ENCODE assay signal across 8 cellular contexts in the genomic region with DNA sequence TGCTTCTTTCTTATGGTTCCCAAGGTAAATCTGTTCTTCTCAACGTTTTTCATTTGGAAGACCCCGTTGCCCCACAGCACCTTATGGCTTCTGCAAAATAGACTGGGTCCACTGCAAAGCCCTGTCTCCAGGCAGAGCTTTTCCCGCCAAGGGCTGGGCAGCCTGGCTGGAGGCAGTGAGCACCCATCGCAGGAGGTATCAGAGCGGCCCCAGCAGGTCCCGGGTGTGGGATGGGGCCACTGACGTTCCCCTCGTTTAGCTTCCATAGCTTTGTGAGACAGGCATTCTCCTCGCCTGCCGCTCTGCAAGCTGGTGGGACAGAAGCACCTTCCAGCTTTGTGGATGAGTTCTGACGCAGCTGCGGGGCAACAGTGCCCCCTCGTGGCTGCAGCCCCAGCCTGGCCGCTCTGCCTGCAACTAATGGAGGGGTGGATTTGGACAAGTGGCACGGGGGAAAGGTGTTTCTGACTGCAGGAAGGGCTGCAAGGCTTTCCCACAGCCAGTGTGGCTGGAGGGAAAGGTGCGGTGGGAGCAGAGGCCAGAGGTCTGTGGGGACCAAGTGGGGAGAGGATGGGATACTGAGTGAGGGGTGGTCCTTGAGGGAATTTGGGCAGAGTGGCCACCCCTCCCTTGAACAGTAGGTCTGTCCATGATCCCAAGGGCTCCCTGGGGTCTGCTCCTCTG.
DNase-seq lines count a peak whose midpoint lies in the region; ATAC-seq, FAIRE-seq and TF ChIP-seq lines count a peak whose summit lies in the region.

No MANE protein-coding gene starts in this region.

- H3K4me1 ChIP-seq in A673 (ENCODE audit: insufficient read depth, low read length, poor library complexity, severe bottlenecking) = peaks cover 7% of the 10 kb centered on the region
- H3K4me1 ChIP-seq in upper lobe of left lung = peaks cover 14 to 23% (median 16%) of the 10 kb centered on the region in 4 donors

- H3K27me3 ChIP-seq in A673 (replicated peaks; ENCODE audit: insufficient read depth, low read depth, low read length, poor library complexity) (no peaks in the 10 kb centered on the region), upper lobe of left lung (peaks cover 0 to 5% (median 2%) of the 10 kb centered on the region in 4 donors)

- POLR2A ChIA-PET in A673 (lab: Charles Lee; ENCODE audit: low non-redundant PET) = interaction anchor here (0.7 kb wide), 1 partner anchor 148 kb away, joined by 3 read pairs; no protein-coding TSS in a partner anchor

- peaks cover 35% of the 10 kb centered on the region for H3K4me1 Mint-ChIP-seq in activated naive CD4-positive, alpha-beta T cell treated with anti-CD3 and anti-CD28 coated beads, Interleukin-2, amount 10 ng/mL, durations not matched to agents 7 days and 5 days
- peaks cover 2% of the 10 kb centered on the region for H3K4me1 Mint-ChIP-seq in glutamatergic neuron (ENCODE audit: low read depth, unreplicated experiment)

- H3K27me3 Mint-ChIP-seq in activated naive CD4-positive, alpha-beta T cell treated with anti-CD3 and anti-CD28 coated beads, Interleukin-2, amount 10 ng/mL, durations not matched to agents 7 days and 5 days = peaks cover 74% of the 10 kb centered on the region
- H3K27me3 Mint-ChIP-seq in glutamatergic neuron (ENCODE audit: unreplicated experiment) = peaks cover 7% of the 10 kb centered on the region

- DNase-seq in A673 (ENCODE audit: low spot score) (peak; percentile 82), GM12891 (ENCODE audit: insufficient read length, low spot score) (peak; percentile 87), KBM-7 (peak; percentile 86), SK-N-DZ (ENCODE audit: low spot score) (peak; percentile 75), glutamatergic neuron (peak; percentile 95), pons (ENCODE audit: low spot score) (peak; percentile 70), upper lobe of left lung (peak; percentile 66 to 97)
- DNase-seq in activated naive CD4-positive, alpha-beta T cell treated with anti-CD3 and anti-CD28 coated beads, Interleukin-2, amount 10 ng/mL, durations not matched to agents 7 days and 5 days = peak; percentile 81

- no peaks in the 10 kb centered on the region for H3K9me3 Mint-ChIP-seq in activated naive CD4-positive, alpha-beta T cell treated with anti-CD3 and anti-CD28 coated beads, Interleukin-2, amount 10 ng/mL, durations not matched to agents 7 days and 5 days
- H3K9me3 Mint-ChIP-seq in glutamatergic neuron (ENCODE audit: unreplicated experiment) = peaks cover 6% of the 10 kb centered on the region

- H3K4me3 Mint-ChIP-seq in activated naive CD4-positive, alpha-beta T cell treated with anti-CD3 and anti-CD28 coated beads, Interleukin-2, amount 10 ng/mL, durations not matched to agents 7 days and 5 days = no peak overlapping the region
- H3K4me3 Mint-ChIP-seq in glutamatergic neuron (ENCODE audit: unreplicated experiment) = no peak overlapping the region

- H3K4me3 ChIP-seq in A673 (ENCODE audit: low read depth, low read length, poor library complexity, severe bottlenecking) (no peak overlapping the region), upper lobe of left lung (no peak overlapping the region)

- TF ChIP-seq POLR2A in GM12891 (IDR thresholded peaks at IDR 0.05; ENCODE audit: low read depth, low read length) (no peak), upper lobe of left lung (IDR thresholded peaks at IDR 0.05) (no peak)

- H3K27ac Mint-ChIP-seq in activated naive CD4-positive, alpha-beta T cell treated with anti-CD3 and anti-CD28 coated beads, Interleukin-2, amount 10 ng/mL, durations not matched to agents 7 days and 5 days = peak overlapping the region; percentile 34
- no peak overlapping the region for H3K27ac Mint-ChIP-seq in glutamatergic neuron (ENCODE audit: unreplicated experiment)

- no peaks in the 10 kb centered on the region for H3K36me3 ChIP-seq in A673 (ENCODE audit: insufficient read depth, low read length, poor library complexity, severe bottlenecking)
- H3K36me3 ChIP-seq in upper lobe of left lung = no peaks in the 10 kb centered on the region

- FAIRE-seq in GM12891 (lab: Jason Lieb, UNC) = peak; percentile 91

- no peak overlapping the region for H3K27ac ChIP-seq in A673 (ENCODE audit: low read depth, low read length, poor library complexity, severe bottlenecking)
- no peak overlapping the region for H3K27ac ChIP-seq in upper lobe of left lung

- WGBS in upper lobe of left lung, 2 donors = 3 to 10% methylated on average over 7 to 13 of the region's 16 CpGs

- CTCF ChIA-PET in A673 (lab: Charles Lee) = interaction anchor here (0.5 to 5.6 kb wide), 6 partner anchors 9 to 238 kb away, joined by 3 to 99 read pairs (median 4); no protein-coding TSS in a partner anchor
- CTCF ChIA-PET in activated naive CD4-positive, alpha-beta T cell treated with anti-CD3 and anti-CD28 coated beads, Interleukin-2, amount 10 ng/mL, durations not matched to agents 7 days and 5 days (lab: Charles Lee) = interaction anchor here (0.7 to 13.5 kb wide), 25 partner anchors 8 to 556 kb away, joined by 3 to 352 read pairs (median 4); a partner anchor contains a TSS

- TF ChIP-seq EP300 in upper lobe of left lung (IDR thresholded peaks at IDR 0.05) = no peak

- ATAC-seq in upper lobe of left lung (ENCODE audit: low FRiP score in 2 of 2) = peak; percentile 78 to 84

- no peaks in the 10 kb centered on the region for H3K9me3 ChIP-seq in A673 (ENCODE audit: low read depth, low read length, poor library complexity, severe bottlenecking)
- H3K9me3 ChIP-seq in upper lobe of left lung = no peaks in the 10 kb centered on the region

- H3K36me3 Mint-ChIP-seq in activated naive CD4-positive, alpha-beta T cell treated with anti-CD3 and anti-CD28 coated beads, Interleukin-2, amount 10 ng/mL, durations not matched to agents 7 days and 5 days = no peaks in the 10 kb centered on the region
- H3K36me3 Mint-ChIP-seq in glutamatergic neuron (ENCODE audit: unreplicated experiment) = no peaks in the 10 kb centered on the region

- BruUV-seq in A673 (replicated peaks; lab: Mats Ljungman, UMichigan) = no TSS peak

- in situ Hi-C loops in KBM-7 (cut with MboI; ENCODE audit: low pct_unique_long_range_greater_than_20kb, low sequenced_read_pairs) = loop anchor here (5.0 kb wide), 1 partner anchor 151 kb away; no protein-coding TSS in a partner anchor

- intact Hi-C loops in A673 (cut with micrococcal nuclease; ENCODE audit: unreplicated experiment) = loop anchor here (1.0 to 2.0 kb wide), 2 partner anchors 152 to 555 kb away; no protein-coding TSS in a partner anchor

- TF ChIP-seq CTCF in A673 (conservative IDR thresholded peaks at IDR 0.05; ENCODE audit: low read depth, low read length) = peak; percentile 98
- TF ChIP-seq CTCF in glutamatergic neuron (IDR thresholded peaks at IDR 0.05; ENCODE audit: partially characterized antibody, unreplicated experiment) = peak; percentile 94
- TF ChIP-seq CTCF in upper lobe of left lung (IDR thresholded peaks at IDR 0.05) = peak; percentile 83 to 97 (median 92)

TF ChIP-seq in GM12891, 5 proteins besides CTCF, POLR2A, EP300 and RAD21:
- TF ChIP-seq POLR2AphosphoS5 (IDR thresholded peaks at IDR 0.05; ENCODE audit: low read depth, low read length) = no peak
- no peak for TF ChIP-seq POU2F2 (IDR thresholded peaks at IDR 0.05; ENCODE audit: low read depth, low read length)
- TF ChIP-seq PAX5 (IDR thresholded peaks at IDR 0.05; ENCODE audit: insufficient read depth, low read length, severe bottlenecking) = no peak
- TF ChIP-seq SPI1 (IDR thresholded peaks at IDR 0.05; ENCODE audit: low read depth, low read length) = no peak
- no peak for TF ChIP-seq TAF1 (IDR thresholded peaks at IDR 0.05; ENCODE audit: low read depth, low read length)
